Comparison of ENCODE assay signal across 17 cellular contexts in the genomic region with DNA sequence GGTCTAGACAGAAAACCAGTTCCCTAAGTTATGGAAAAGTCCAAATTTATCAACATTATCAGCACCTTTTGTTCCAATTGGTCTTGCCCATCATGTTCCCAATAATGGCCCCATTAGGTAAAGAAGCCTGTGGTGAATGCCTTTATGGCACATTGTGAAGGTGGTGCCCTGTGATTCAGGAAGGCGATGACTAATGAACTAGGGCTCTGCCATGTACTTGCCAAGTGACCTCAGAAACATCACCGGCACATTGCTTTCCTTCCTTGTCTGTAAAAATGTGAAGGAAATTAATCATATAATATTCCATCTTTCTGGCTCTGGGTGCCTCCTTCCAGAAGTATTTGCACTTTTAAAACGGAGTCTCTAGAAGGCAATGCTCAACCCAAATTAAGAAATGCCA.
A peak's percentile ranks its signal among the peaks of the same experiment; 100 is the strongest.
DNase-seq lines count a peak whose midpoint lies in the region; FAIRE-seq and TF ChIP-seq lines count a peak whose summit lies in the region.
"Had no signal": no experiment of that assay in that cellular context is flagged by ENCODE, and none has a peak within 500 bp of the region (broad histone marks: within the 10 kb centered on the region; RNA-seq: fewer than 3 reads in every experiment).

No MANE protein-coding gene starts in this region.

- H3K4me1 ChIP-seq in astrocyte (ENCODE audit: insufficient read depth, low read length): peaks cover 13% of the 10 kb centered on the region
- peaks cover 0 to 3% (median 0%) of the 10 kb centered on the region in 4 donors for H3K4me1 ChIP-seq in transverse colon

- no peak for TF ChIP-seq CTCF in astrocyte (IDR thresholded peaks at IDR 0.05; ENCODE audit: insufficient read depth, low read depth, low read length)
- no peak for TF ChIP-seq CTCF in kidney epithelial cell (IDR thresholded peaks at IDR 0.05; ENCODE audit: insufficient read depth, low read length, poor library complexity, severe bottlenecking)
- no peak for TF ChIP-seq CTCF in transverse colon (IDR thresholded peaks at IDR 0.05)

- no peaks in the 10 kb centered on the region for H3K27me3 ChIP-seq in astrocyte (ENCODE audit: insufficient read depth, low read length)
- no peaks in the 10 kb centered on the region for H3K27me3 ChIP-seq in kidney epithelial cell (ENCODE audit: control insufficient read depth, insufficient read depth, low read length)
- no peaks in the 10 kb centered on the region for H3K27me3 ChIP-seq in transverse colon

- intact Hi-C loops in transverse colon (cut with DNase I; ENCODE audit: low total_unique reads): no loop called here

- H3K9me3 ChIP-seq in astrocyte (ENCODE audit: insufficient read depth, low read depth, low read length) (no peaks in the 10 kb centered on the region), transverse colon (no peaks in the 10 kb centered on the region)

- in situ Hi-C loops in G401 (cut with HindIII; ENCODE audit: low sequenced_read_pairs) (no loop called here), transverse colon (cut with MboI; ENCODE audit: low pct_ligation_motif_present in 1 of 4, low pct_unique_long_range_greater_than_20kb in 1 of 4, low sequenced_read_pairs in 3 of 4) (no loop called here)

- WGBS in transverse colon (ENCODE audit: low coverage in 1 of 2), 2 donors: 63 to 78% methylated on average over 1 to 3 of the region's 3 CpGs

- H3K4me3 ChIP-seq in astrocyte (ENCODE audit: insufficient read depth, low read depth, low read length) (no peak overlapping the region), kidney epithelial cell (ENCODE audit: low read depth, low read length) (no peak overlapping the region), transverse colon (no peak overlapping the region)

- H3K36me3 Mint-ChIP-seq in astrocyte (ENCODE audit: low read depth, unreplicated experiment): no peaks in the 10 kb centered on the region
- H3K36me3 Mint-ChIP-seq: CD4-positive, CD25-positive, alpha-beta regulatory T cell; stimulated activated memory B cell treated with anti-CD40 and anti-IgM and Interleukin-4, amounts not matched to agents 10 μg/mL and 1 μg/mL and 100 μg/mL, for 72 hours had no signal

- H3K27me3 Mint-ChIP-seq in astrocyte (ENCODE audit: low read depth, unreplicated experiment): peaks cover 3% of the 10 kb centered on the region

- no peak for FAIRE-seq in astrocyte (lab: Jason Lieb, UNC)

- H3K4me2 ChIP-seq in astrocyte (ENCODE audit: low read length): peak overlapping the region; percentile 26

- H3K79me2 ChIP-seq in astrocyte (ENCODE audit: insufficient read depth, low read length): no peaks in the 10 kb centered on the region

- DNase-seq in AG20443 (ENCODE audit: low spot score) (peak; percentile 39), HT-29 (ENCODE audit: low spot score) (peak; percentile 21), astrocyte (ENCODE audit: low read depth) (peak; percentile 28), kidney epithelial cell (ENCODE audit: low read depth) (peak; percentile 37), NCI-H146 (lab: John Stamatoyannopoulos, UW) (no peak), G401 (ENCODE audit: low spot score) (no peak), transverse colon (no peak)
- DNase-seq in activated naive CD4-positive, alpha-beta T cell treated with Interleukin-2 at 50 U/mL for 16 hours: no peak
- DNase-seq: activated CD4-positive, alpha-beta T cell treated with anti-CD3 and anti-CD28 coated beads, Interleukin-2, amount 50 U/mL, for 4 hours; CD4-positive, CD25-positive, alpha-beta regulatory T cell; effector memory CD8-positive, alpha-beta T cell; MV-4-11; RPMI8226; stimulated activated CD4-positive, alpha-beta T cell treated with anti-CD3 and anti-CD28 coated beads, Interleukin-4, amount 100 ng/mL, for 4 hours had no signal

- no peak for TF ChIP-seq EP300 in transverse colon (IDR thresholded peaks at IDR 0.05; ENCODE audit: low read depth)

- H2AFZ ChIP-seq in astrocyte (ENCODE audit: low read depth, low read length): no peak overlapping the region

- peaks cover 7% of the 10 kb centered on the region for H3K4me1 Mint-ChIP-seq in astrocyte (ENCODE audit: low read depth, unreplicated experiment)
- H3K4me1 Mint-ChIP-seq: CD4-positive, CD25-positive, alpha-beta regulatory T cell; stimulated activated memory B cell treated with anti-CD40 and anti-IgM and Interleukin-4, amounts not matched to agents 10 μg/mL and 1 μg/mL and 100 μg/mL, for 72 hours had no signal

- H3K4me3 Mint-ChIP-seq in astrocyte (ENCODE audit: unreplicated experiment): no peak overlapping the region
- H3K4me3 Mint-ChIP-seq: CD4-positive, CD25-positive, alpha-beta regulatory T cell; effector memory CD8-positive, alpha-beta T cell; nephron; stimulated activated memory B cell treated with anti-CD40 and anti-IgM and Interleukin-4, amounts not matched to agents 10 μg/mL and 1 μg/mL and 100 μg/mL, for 72 hours had no signal

- no peak for TF ChIP-seq POLR2A in transverse colon (IDR thresholded peaks at IDR 0.05)

- H3K36me3 ChIP-seq in astrocyte (ENCODE audit: insufficient read depth, low read length) (no peaks in the 10 kb centered on the region), kidney epithelial cell (ENCODE audit: control insufficient read depth, insufficient read depth, low read length) (no peaks in the 10 kb centered on the region), transverse colon (no peaks in the 10 kb centered on the region)

- no peak overlapping the region for H3K9ac ChIP-seq in astrocyte (ENCODE audit: low read length)

- no peak overlapping the region for H3K27ac Mint-ChIP-seq in astrocyte (ENCODE audit: unreplicated experiment)
- H3K27ac Mint-ChIP-seq: activated T-helper 2 cell treated with anti-CD3 and anti-CD28 coated beads, Interferon-gamma antibody, Interleukin-2, Interleukin-4, amounts not matched to agents 10 μg/mL and 5 μg/mL and 100 μg/mL, durations not matched to agents 14 hours and 24 hours and 36 hours; CD4-positive, CD25-positive, alpha-beta regulatory T cell; effector memory CD8-positive, alpha-beta T cell; stimulated activated memory B cell treated with anti-CD40 and anti-IgM and Interleukin-4, amounts not matched to agents 10 μg/mL and 1 μg/mL and 100 μg/mL, for 72 hours had no signal

- H3K27ac ChIP-seq in astrocyte (ENCODE audit: low read depth, low read length) (no peak overlapping the region), transverse colon (no peak overlapping the region)

- peaks cover 2% of the 10 kb centered on the region for H3K9me3 Mint-ChIP-seq in astrocyte (ENCODE audit: unreplicated experiment)
- H3K9me3 Mint-ChIP-seq: activated T-helper 2 cell treated with anti-CD3 and anti-CD28 coated beads, Interferon-gamma antibody, Interleukin-2, Interleukin-4, amounts not matched to agents 10 μg/mL and 5 μg/mL and 100 μg/mL, durations not matched to agents 14 hours and 24 hours and 36 hours; CD4-positive, CD25-positive, alpha-beta regulatory T cell; effector memory CD8-positive, alpha-beta T cell; nephron; stimulated activated memory B cell treated with anti-CD40 and anti-IgM and Interleukin-4, amounts not matched to agents 10 μg/mL and 1 μg/mL and 100 μg/mL, for 72 hours had no signal

- H4K20me1 ChIP-seq in astrocyte (ENCODE audit: insufficient read depth, low read length): no peaks in the 10 kb centered on the region

Comparison
In these comparisons a context has a peak if more than half of its experiments do, and no peak if none do; other contexts are left out.
1. DNase-seq: peak in AG20443 (single experiment), HT-29 (single experiment), astrocyte (single experiment) and kidney epithelial cell (single experiment); none in NCI-H146 (single experiment), activated naive CD4-positive, alpha-beta T cell treated with Interleukin-2 at 50 U/mL for 16 hours (single experiment), G401 (single experiment) and transverse colon (single experiment).